Comparison of ENCODE assay signal across 16 cellular contexts in the genomic region with DNA sequence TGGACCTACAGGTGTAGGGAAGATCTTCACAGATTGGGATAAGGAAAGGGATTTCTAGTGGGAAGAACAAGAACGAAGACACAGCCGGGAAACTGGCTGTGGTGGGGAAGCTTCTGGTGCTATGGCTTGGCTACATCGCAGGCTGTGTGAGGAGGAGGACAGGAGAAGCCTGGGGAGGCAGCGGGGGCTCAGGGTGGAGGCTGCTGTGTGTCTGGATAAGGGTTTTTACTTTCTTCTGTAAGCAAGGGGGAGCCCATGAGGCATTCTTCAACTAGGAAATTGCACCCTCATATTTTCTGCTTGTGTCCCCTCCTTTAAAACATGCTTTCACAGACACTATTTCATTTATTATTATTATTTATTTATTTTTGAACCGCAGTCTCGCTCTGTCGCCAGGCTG. TPM values are rescaled to one million over a fixed set of nuclear protein-coding genes. Genes with fewer than 3 reads are reported as not detected.
DNase-seq lines count a peak whose midpoint lies in the region; ATAC-seq, FAIRE-seq and TF ChIP-seq lines count a peak whose summit lies in the region.
"Had no signal": no experiment of that assay in that cellular context is flagged by ENCODE, and none has a peak within 500 bp of the region (broad histone marks: within the 10 kb centered on the region; RNA-seq: fewer than 3 reads in every experiment).

No MANE protein-coding gene starts in this region.

- no peak overlapping the region for H3K4me3 ChIP-seq in astrocyte (ENCODE audit: insufficient read depth, low read depth, low read length)
- H3K4me3 ChIP-seq: lung, vagina had no signal

- peaks cover 14% of the 10 kb centered on the region for H3K79me2 ChIP-seq in astrocyte (ENCODE audit: insufficient read depth, low read length)

- no peaks in the 10 kb centered on the region for H3K9me3 ChIP-seq in astrocyte (ENCODE audit: insufficient read depth, low read depth, low read length)
- H3K9me3 ChIP-seq: vagina had no signal

- H3K36me3 ChIP-seq in astrocyte (ENCODE audit: insufficient read depth, low read length): no peaks in the 10 kb centered on the region
- H3K36me3 ChIP-seq: vagina had no signal

- H3K4me3 Mint-ChIP-seq in HFFc6: no peak overlapping the region
- H3K4me3 Mint-ChIP-seq in astrocyte (ENCODE audit: unreplicated experiment): peak overlapping the region; percentile 54
- peak overlapping the region in 5 of 8 donors; percentile 15 to 72 (median 48) for H3K4me3 Mint-ChIP-seq in naive B cell
- H3K4me3 Mint-ChIP-seq: stimulated activated naive CD8-positive, alpha-beta T cell treated with anti-CD3 and anti-CD28 coated beads, Interleukin-15, Interleukin-2, amounts not matched to agents 100 ng/mL and 50 ng/mL, for 24 hours had no signal

- H4K20me1 ChIP-seq in astrocyte (ENCODE audit: insufficient read depth, low read length): peaks cover 5% of the 10 kb centered on the region

- peak; percentile 35 for DNase-seq in DMS114 treated with DMSO at 0.1 percent for 48 hours (lab: John Stamatoyannopoulos, UW; ENCODE audit: unreplicated experiment)
- peak; percentile 19 for DNase-seq in HFFc6
- no peak for DNase-seq in astrocyte (ENCODE audit: low read depth)
- no peak for DNase-seq in naive B cell
- DNase-seq in activated naive CD4-positive, alpha-beta T cell treated with anti-CD3 and anti-CD28 coated beads, Interleukin-2, amount 50 U/mL, for 16 hours: no peak
- no peak for DNase-seq in mesenteric fat pad (ENCODE audit: low spot score)
- DNase-seq in NCI-H187 treated with DMSO at 0.1 percent for 48 hours (lab: John Stamatoyannopoulos, UW): no peak
- DNase-seq: activated CD4-positive, alpha-beta T cell treated with anti-CD3 and anti-CD28 coated beads for 48 hours; COR-L47; GDM1 had no signal

- peaks cover 10% of the 10 kb centered on the region for H3K27me3 Mint-ChIP-seq in HFFc6 (ENCODE audit: insufficient read depth)
- H3K27me3 Mint-ChIP-seq in astrocyte (ENCODE audit: low read depth, unreplicated experiment): peaks cover 23% of the 10 kb centered on the region
- H3K27me3 Mint-ChIP-seq in naive B cell: peaks cover 0 to 14% (median 0%) of the 10 kb centered on the region in 3 donors

- no peak overlapping the region for H3K27ac Mint-ChIP-seq in HFFc6
- no peak overlapping the region for H3K27ac Mint-ChIP-seq in astrocyte (ENCODE audit: unreplicated experiment)
- H3K27ac Mint-ChIP-seq in naive B cell: peak overlapping the region in 5 of 6 donors; percentile 35 to 96 (median 68)
- H3K27ac Mint-ChIP-seq: stimulated activated naive CD8-positive, alpha-beta T cell treated with anti-CD3 and anti-CD28 coated beads, Interleukin-15, Interleukin-2, amounts not matched to agents 100 ng/mL and 50 ng/mL, for 24 hours had no signal

- no peak overlapping the region for H3K27ac ChIP-seq in astrocyte (ENCODE audit: low read depth, low read length)
- H3K27ac ChIP-seq: vagina had no signal

- H3K4me1 ChIP-seq in astrocyte (ENCODE audit: insufficient read depth, low read length): peaks cover 24% of the 10 kb centered on the region

- H3K4me1 Mint-ChIP-seq in HFFc6 (ENCODE audit: low read depth) (peaks cover 38% of the 10 kb centered on the region), astrocyte (ENCODE audit: low read depth, unreplicated experiment) (peaks cover 9% of the 10 kb centered on the region), naive B cell (peaks cover 37 to 44% (median 38%) of the 10 kb centered on the region in 3 donors)

- no peak for ATAC-seq in naive B cell (ENCODE audit: low read depth in 2 of 2)

- H3K9me3 Mint-ChIP-seq in HFFc6 (no peaks in the 10 kb centered on the region), astrocyte (ENCODE audit: unreplicated experiment) (no peaks in the 10 kb centered on the region), naive B cell (no peaks in the 10 kb centered on the region)
- H3K9me3 Mint-ChIP-seq: stimulated activated naive CD8-positive, alpha-beta T cell treated with anti-CD3 and anti-CD28 coated beads, Interleukin-15, Interleukin-2, amounts not matched to agents 100 ng/mL and 50 ng/mL, for 24 hours had no signal

- H3K36me3 Mint-ChIP-seq in HFFc6 (ENCODE audit: low read depth) (no peaks in the 10 kb centered on the region), astrocyte (ENCODE audit: low read depth, unreplicated experiment) (no peaks in the 10 kb centered on the region), naive B cell (peaks cover 0 to 10% of the 10 kb centered on the region in 2 donors)

- peak; percentile 59 for TF ChIP-seq CTCF in HFFc6 (IDR thresholded peaks at IDR 0.05)
- no peak for TF ChIP-seq CTCF in astrocyte (IDR thresholded peaks at IDR 0.05; ENCODE audit: insufficient read depth, low read depth, low read length)

- no peak overlapping the region for H3K9ac ChIP-seq in astrocyte (ENCODE audit: low read length)

- no peak overlapping the region for H2AFZ ChIP-seq in astrocyte (ENCODE audit: low read depth, low read length)

- FAIRE-seq in astrocyte (lab: Jason Lieb, UNC): no peak

- H3K4me2 ChIP-seq in astrocyte (ENCODE audit: low read length): no peak overlapping the region

- peaks cover 5% of the 10 kb centered on the region for H3K27me3 ChIP-seq in astrocyte (ENCODE audit: insufficient read depth, low read length)
- H3K27me3 ChIP-seq: vagina had no signal

RNA-seq across cellular contexts. Expression of gene RHBDF2, which starts 2.9 kb away (rescaled TPM):
- total RNA-seq in HFFc6 (2021; fragmentation: NEBNext Ultra II Directional; extraction: Animal tissue kit (Norgen Biotek cat#: 25700)): 10 to 100 TPM in 2 of 6 experiments, 1 to 10 TPM in 4; 7.1 to 13.1 (median 9.4) TPM
- total RNA-seq in astrocyte (27.0 and 30.7 TPM in 2 replicates), mesenteric fat pad (52.7 TPM)
- polyA plus RNA-seq in naive B cell (ENCODE audit: low read depth in 6 of 6): 100 to 1,000 TPM in 1 of 6 donors, 10 to 100 TPM in 5; 44.0 to 148 (median 51.7) TPM

RNA-seq across cellular contexts. Expression of gene CYGB, which starts 33.4 kb away (rescaled TPM):
- under 1 TPM; 0.26 to 0.66 (median 0.33) TPM for total RNA-seq in HFFc6 (2021; fragmentation: NEBNext Ultra II Directional; extraction: Animal tissue kit (Norgen Biotek cat#: 25700))
- 20.5 and 29.2 TPM in 2 replicates for total RNA-seq in astrocyte
- 1 to 10 TPM in 2 of 6 donors, under 1 TPM in 4; 0.21 to 2.4 (median 0.79) TPM for polyA plus RNA-seq in naive B cell (ENCODE audit: low read depth in 6 of 6)
- 55.6 TPM for total RNA-seq in mesenteric fat pad
- total RNA-seq: HT-29 had no signal

RNA-seq across cellular contexts. Expression of gene PRCD, which starts 35.7 kb away (rescaled TPM):
- not detected for total RNA-seq in HFFc6 (2021; fragmentation: NEBNext Ultra II Directional; extraction: Animal tissue kit (Norgen Biotek cat#: 25700))
- total RNA-seq in astrocyte (1.5 and 2.2 TPM in 2 replicates), mesenteric fat pad (5.4 TPM)
- 10 to 100 TPM; 21.6 to 54.4 (median 34.3) TPM for polyA plus RNA-seq in naive B cell (ENCODE audit: low read depth in 6 of 6)
- total RNA-seq: HT-29; T-helper 1 cell treated with Interleukin-12 subunit alpha and Interleukin-12 subunit beta and Interleukin-4 antibody, amounts not matched to agents 30 ng/mL and 1 ng/mL, for 36 hours had no signal

RNA-seq across cellular contexts. Expression of gene AANAT, which starts 36.7 kb away (rescaled TPM):
- under 1 TPM in 1 of 6 experiments, not detected in 5; 0.21 TPM for total RNA-seq in HFFc6 (2021; fragmentation: NEBNext Ultra II Directional; extraction: Animal tissue kit (Norgen Biotek cat#: 25700))
- 0.19 TPM in 1 of 2 replicates, not detected in the other for total RNA-seq in astrocyte
- 1 to 10 TPM in 1 of 6 donors, under 1 TPM in 2, not detected in 3; 0.24 to 1.2 (median 0.43) TPM for polyA plus RNA-seq in naive B cell (ENCODE audit: low read depth in 6 of 6)
- not detected for total RNA-seq in mesenteric fat pad
- total RNA-seq: fibroblast of lung; HT-29; T-helper 1 cell treated with Interleukin-12 subunit alpha and Interleukin-12 subunit beta and Interleukin-4 antibody, amounts not matched to agents 30 ng/mL and 1 ng/mL, for 36 hours; vagina had no signal
- polyA plus RNA-seq: fibroblast of lung had no signal

RNA-seq across cellular contexts. Expression of gene UBE2O, which starts 51.2 kb away (rescaled TPM):
- total RNA-seq in HFFc6 (2021; fragmentation: NEBNext Ultra II Directional; extraction: Animal tissue kit (Norgen Biotek cat#: 25700)): 10 to 100 TPM; 24.3 to 26.0 (median 24.5) TPM
- 25.8 and 26.0 TPM in 2 replicates for total RNA-seq in astrocyte
- 10 to 100 TPM; 11.0 to 26.0 (median 16.4) TPM for polyA plus RNA-seq in naive B cell (ENCODE audit: low read depth in 6 of 6)
- total RNA-seq in mesenteric fat pad: 20.4 TPM

Comparison
In these comparisons a context has a peak if more than half of its experiments do, and no peak if none do; other contexts are left out.
1. DNase-seq: peak in DMS114 treated with DMSO at 0.1 percent for 48 hours (single experiment) and HFFc6 (single experiment); none in astrocyte (single experiment), naive B cell (single experiment), activated naive CD4-positive, alpha-beta T cell treated with anti-CD3 and anti-CD28 coated beads, Interleukin-2, amount 50 U/mL, for 16 hours (single experiment), mesenteric fat pad (single experiment) and NCI-H187 treated with DMSO at 0.1 percent for 48 hours (single experiment).
2. H3K27ac Mint-ChIP-seq: peak in naive B cell (5 of 6); none in HFFc6 (single experiment) and astrocyte (single experiment).
3. RNA of gene CYGB, which starts 33.4 kb away (total RNA-seq): 55.6 TPM in mesenteric fat pad (single experiment) and 20.5 to 29.2 TPM in astrocyte; 0.26 to 0.66 TPM in HFFc6; every median in the first group is over 10 times any median in the second.